18 cellular contexts compared by ENCODE assay signal in the genomic region with DNA sequence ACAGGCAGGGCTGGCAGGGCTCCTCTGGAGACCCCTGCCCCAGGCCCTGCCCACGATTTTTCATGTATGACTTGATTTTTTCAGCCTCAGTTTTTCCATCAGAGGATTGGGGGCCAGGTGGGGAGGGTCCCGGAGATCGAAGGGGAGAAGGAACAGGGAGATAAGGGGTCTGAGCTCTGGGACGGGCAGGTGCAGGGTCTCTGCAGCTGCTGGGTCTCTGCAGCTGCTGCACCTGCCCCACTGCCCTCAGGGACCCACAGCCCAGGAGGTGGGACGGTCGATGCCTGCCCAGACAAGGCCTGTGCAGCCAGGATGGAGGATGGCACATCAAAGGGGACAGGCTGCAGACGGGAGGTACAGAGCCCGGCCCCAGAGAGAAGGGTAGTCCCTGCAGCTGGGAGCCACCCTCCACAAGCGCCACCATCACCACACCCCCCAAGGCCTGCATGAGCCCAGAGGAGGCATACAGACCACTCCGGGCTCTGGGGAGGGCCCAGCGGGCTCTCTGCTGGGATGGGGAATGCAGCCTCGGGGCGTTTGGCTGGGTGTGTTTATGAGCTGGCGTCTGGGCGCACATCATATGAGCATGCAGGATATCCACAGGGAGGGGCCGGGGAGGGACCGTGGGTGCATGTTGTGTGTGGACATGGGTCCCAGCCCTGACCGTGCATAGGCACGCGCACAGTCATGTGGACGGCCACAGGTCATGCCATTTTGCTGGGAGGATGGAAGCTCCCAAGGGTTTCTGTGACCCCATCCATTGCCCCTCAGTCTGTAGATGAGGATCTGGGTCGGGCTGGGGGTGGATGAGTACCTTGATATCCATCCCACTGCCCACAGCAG. TPM values are rescaled to one million over a fixed set of nuclear protein-coding genes. Genes with fewer than 3 reads are reported as not detected.
DNase-seq lines count a peak whose midpoint lies in the region; ATAC-seq and TF ChIP-seq lines count a peak whose summit lies in the region.
"Had no signal": no experiment of that assay in that cellular context is flagged by ENCODE, and none has a peak within 500 bp of the region (broad histone marks: within the 10 kb centered on the region; RNA-seq: fewer than 3 reads in every experiment).

No MANE protein-coding gene starts in this region.

- intact Hi-C loops in left lung (cut with DNase I): no loop called here
- intact Hi-C loops in stomach (cut with DNase I; ENCODE audit: low total_unique reads): no loop called here

- H3K27me3 Mint-ChIP-seq in activated T-helper 17 cell treated with anti-CD3 and anti-CD28 coated beads, Interleukin-2, amount 50 U/mL, for 72 hours: no peaks in the 10 kb centered on the region

- ATAC-seq in RWPE2 (ENCODE audit: low read depth) (no peak), left lung (no peak), GM19397 (IDR thresholded peaks at IDR 0.05; ENCODE audit: unreplicated experiment) (no peak)
- ATAC-seq in activated T-helper 17 cell treated with anti-CD3 and anti-CD28 coated beads, Interleukin-2, amount 50 U/mL, for 72 hours (replicated peaks): no peak

- H3K27me3 ChIP-seq in RWPE2 (ENCODE audit: insufficient read depth, poor library complexity, severe bottlenecking) (no peaks in the 10 kb centered on the region), left lung (peaks cover 0 to 16% of the 10 kb centered on the region in 2 donors), stomach (peaks cover 0 to 16% (median 4%) of the 10 kb centered on the region in 3 donors)

- H3K36me3 ChIP-seq in RWPE2 (ENCODE audit: low read depth) (no peaks in the 10 kb centered on the region), left lung (no peaks in the 10 kb centered on the region), stomach (no peaks in the 10 kb centered on the region)

- H3K27ac Mint-ChIP-seq in activated T-helper 17 cell treated with anti-CD3 and anti-CD28 coated beads, Interleukin-2, amount 50 U/mL, for 72 hours: no peak overlapping the region
- H3K27ac Mint-ChIP-seq: CD14-positive monocyte, nephron had no signal

- no peak for TF ChIP-seq POLR2A in stomach (IDR thresholded peaks at IDR 0.05)

- no peaks in the 10 kb centered on the region for H3K36me3 Mint-ChIP-seq in activated T-helper 17 cell treated with anti-CD3 and anti-CD28 coated beads, Interleukin-2, amount 50 U/mL, for 72 hours (ENCODE audit: low read depth)
- H3K36me3 Mint-ChIP-seq: CD14-positive monocyte had no signal

- WGBS in stomach, 5 donors: 80 to 81% (median 80%) methylated on average over 14 to 22 of the region's 22 CpGs

- TF ChIP-seq CTCF in RWPE2 (IDR thresholded peaks at IDR 0.05; ENCODE audit: poor library complexity, severe bottlenecking) (no peak), left lung (IDR thresholded peaks at IDR 0.05) (no peak), stomach (IDR thresholded peaks at IDR 0.05) (no peak)

- peak; percentile 5 for DNase-seq in activated T-cell treated with anti-CD3 and anti-CD28 coated beads, Interleukin-2, amount 50 U/mL, for 1 hour
- DNase-seq in activated T-cell treated with anti-CD3 and anti-CD28 coated beads, Interleukin-2, amount 50 U/mL, for 48 hours: no peak
- peak; percentile 67 for DNase-seq in RWPE2 (ENCODE audit: low spot score)
- peak; percentile 18 to 71 for DNase-seq in left lung
- peak; percentile 17 for DNase-seq in stomach
- no peak for DNase-seq in GDM1 (lab: John Stamatoyannopoulos, UW)
- DNase-seq: activated gamma-delta T cell treated with Interleukin-2 at 50 U/mL for 16 hours; DMS53; HCEC 1CT; mammary epithelial cell; NCI-H1417 treated with DMSO at 0.1 percent for 48 hours; stimulated activated CD4-positive, alpha-beta T cell treated with anti-CD3 and anti-CD28 coated beads, Interleukin-15, amount 100 ng/mL, for 24 hours; stimulated activated naive CD4-positive, alpha-beta T cell treated with Interleukin-2 at 50 U/mL for 16 hours had no signal

- no peak overlapping the region for H3K4me3 Mint-ChIP-seq in activated T-helper 17 cell treated with anti-CD3 and anti-CD28 coated beads, Interleukin-2, amount 50 U/mL, for 72 hours
- H3K4me3 Mint-ChIP-seq: CD14-positive monocyte, nephron had no signal

- H3K4me3 ChIP-seq in RWPE2 (ENCODE audit: severe bottlenecking): no peak overlapping the region
- H3K4me3 ChIP-seq in left lung: no peak overlapping the region
- no peak overlapping the region for H3K4me3 ChIP-seq in stomach

- H3K9me3 Mint-ChIP-seq in activated T-helper 17 cell treated with anti-CD3 and anti-CD28 coated beads, Interleukin-2, amount 50 U/mL, for 72 hours: no peaks in the 10 kb centered on the region
- H3K9me3 Mint-ChIP-seq: nephron had no signal

- H3K4me1 ChIP-seq in RWPE2 (ENCODE audit: insufficient read depth, poor library complexity, severe bottlenecking) (no peaks in the 10 kb centered on the region), left lung (no peaks in the 10 kb centered on the region), stomach (no peaks in the 10 kb centered on the region)

- H3K9me3 ChIP-seq in RWPE2 (ENCODE audit: severe bottlenecking) (no peaks in the 10 kb centered on the region), left lung (no peaks in the 10 kb centered on the region), stomach (no peaks in the 10 kb centered on the region)

- TF ChIP-seq EP300 in stomach (IDR thresholded peaks at IDR 0.05): no peak

- H3K4me1 Mint-ChIP-seq in activated T-helper 17 cell treated with anti-CD3 and anti-CD28 coated beads, Interleukin-2, amount 50 U/mL, for 72 hours: peaks cover 6% of the 10 kb centered on the region
- H3K4me1 Mint-ChIP-seq: CD14-positive monocyte had no signal

- H3K27ac ChIP-seq in RWPE2 (ENCODE audit: poor library complexity, severe bottlenecking) (no peak overlapping the region), left lung (no peak overlapping the region), stomach (no peak overlapping the region)
- H3K27ac ChIP-seq: epithelial cell of prostate had no signal

RNA-seq across cellular contexts. Expression of a gene that starts 34.9 kb away (rescaled TPM):
- total RNA-seq in left lung (10 to 100 TPM; 60.4 to 63.4 TPM), stomach (100 to 1,000 TPM in 1 of 5 donors, 10 to 100 TPM in 4; 11.7 to 117 (median 28.8) TPM)
- polyA plus RNA-seq in stomach: 10 to 100 TPM in 2 of 3 donors, 1 to 10 TPM in 1; 6.3 to 40.1 (median 14.0) TPM
- 1 to 10 TPM; 4.0 to 4.6 TPM for total RNA-seq in activated T-helper 17 cell treated with anti-CD3 and anti-CD28 coated beads, Interleukin-2, amount 50 U/mL, for 72 hours
- polyA plus RNA-seq: CD14-positive monocyte had no signal

Comparison
In these comparisons a context has a peak if more than half of its experiments do, and no peak if none do; other contexts are left out.
1. DNase-seq: peak in activated T-cell treated with anti-CD3 and anti-CD28 coated beads, Interleukin-2, amount 50 U/mL, for 1 hour (single experiment), RWPE2 (single experiment), left lung (2 of 2) and stomach (single experiment); none in activated T-cell treated with anti-CD3 and anti-CD28 coated beads, Interleukin-2, amount 50 U/mL, for 48 hours (0 of 2) and GDM1 (single experiment).